ENCODE assay signal across 1 cellular context in genomic region chr1:203628185-203628996, GRCh38.
TF ChIP-seq lines count a peak whose summit lies in the region.

No MANE protein-coding gene starts in this region.

TF ChIP-seq in HEK293, 187 proteins besides CTCF, POLR2A, EP300 and RAD21 (continued from another document and continues in another):
- TF ChIP-seq ZNF280C (tag by site-specific recombination; IDR thresholded peaks at IDR 0.05) (no peak), HOXD13 (CRISPR knock-in tag; IDR thresholded peaks at IDR 0.05; ENCODE audit: borderline replicate concordance) (no peak), SP2 (tag by site-specific recombination; IDR thresholded peaks at IDR 0.05) (peak; percentile 40), ZNF211 (tag by site-specific recombination; IDR thresholded peaks at IDR 0.05; ENCODE audit: low read depth) (no peak), ZNF426 (tag by site-specific recombination; IDR thresholded peaks at IDR 0.05) (no peak), KLF17 (tag by site-specific recombination; IDR thresholded peaks at IDR 0.05) (peak; percentile 64), ZNF521 (tag by site-specific recombination; IDR thresholded peaks at IDR 0.05) (no peak), ZNF624 (tag by site-specific recombination; IDR thresholded peaks at IDR 0.05) (no peak), ZBTB6 (tag by site-specific recombination; IDR thresholded peaks at IDR 0.05) (no peak), ZBTB1 (tag by site-specific recombination; IDR thresholded peaks at IDR 0.05) (no peak), ZNF549 (tag by site-specific recombination; IDR thresholded peaks at IDR 0.05) (no peak), ZNF274 (IDR thresholded peaks at IDR 0.05; ENCODE audit: low read length) (no peak), ZNF274 (tag by site-specific recombination; IDR thresholded peaks at IDR 0.05; ENCODE audit: borderline replicate concordance) (no peak), TSHZ1 (tag by site-specific recombination; IDR thresholded peaks at IDR 0.05; ENCODE audit: borderline replicate concordance) (no peak), ZNF202 (tag by site-specific recombination; IDR thresholded peaks at IDR 0.05; ENCODE audit: borderline replicate concordance) (no peak), ZNF341 (tag by site-specific recombination; IDR thresholded peaks at IDR 0.05; ENCODE audit: low read depth) (no peak; the same call in none of the 2 replicates), ZNF529 (tag by site-specific recombination; IDR thresholded peaks at IDR 0.05; ENCODE audit: insufficient replicate concordance) (no peak), ZNF423 (tag by site-specific recombination; IDR thresholded peaks at IDR 0.05) (no peak), ZNF654 (tag by site-specific recombination; IDR thresholded peaks at IDR 0.05; ENCODE audit: low read depth) (no peak), ZNF221 (tag by site-specific recombination; IDR thresholded peaks at IDR 0.05; ENCODE audit: borderline replicate concordance) (no peak), ZNF10 (tag by site-specific recombination; IDR thresholded peaks at IDR 0.05) (peak; percentile 60; the same call in 1 of the 2 replicates), ZNF2 (tag by site-specific recombination; IDR thresholded peaks at IDR 0.05) (no peak), ZNF26 (tag by site-specific recombination; IDR thresholded peaks at IDR 0.05) (no peak), MEIS1 (CRISPR knock-in tag; IDR thresholded peaks at IDR 0.05; ENCODE audit: borderline replicate concordance) (no peak), ZNF24 (tag by site-specific recombination; IDR thresholded peaks at IDR 0.05) (no peak), ZNF626 (tag by site-specific recombination; IDR thresholded peaks at IDR 0.05) (no peak), ZBTB17 (tag by site-specific recombination; IDR thresholded peaks at IDR 0.05) (peak; percentile 79), BCL6B (tag by site-specific recombination; IDR thresholded peaks at IDR 0.05) (no peak), ZNF704 (tag by site-specific recombination; IDR thresholded peaks at IDR 0.05) (no peak), ZNF621 (tag by site-specific recombination; IDR thresholded peaks at IDR 0.05) (no peak), ZNF398 (tag by site-specific recombination; IDR thresholded peaks at IDR 0.05) (peak; percentile 59), ZFP37 (tag by site-specific recombination; IDR thresholded peaks at IDR 0.05) (no peak), ZEB2 (tag by site-specific recombination; IDR thresholded peaks at IDR 0.05) (no peak), SP3 (tag by site-specific recombination; IDR thresholded peaks at IDR 0.05) (peak; percentile 54), FEZF1 (tag by site-specific recombination; IDR thresholded peaks at IDR 0.05) (no peak), ZNF223 (tag by site-specific recombination; IDR thresholded peaks at IDR 0.05) (no peak), SALL2 (tag by site-specific recombination; IDR thresholded peaks at IDR 0.05; ENCODE audit: borderline replicate concordance) (no peak), ZNF19 (tag by site-specific recombination; IDR thresholded peaks at IDR 0.05; ENCODE audit: low read depth) (no peak), ZFP41 (tag by site-specific recombination; IDR thresholded peaks at IDR 0.05; ENCODE audit: borderline replicate concordance) (no peak), ZSCAN23 (tag by site-specific recombination; IDR thresholded peaks at IDR 0.05) (no peak), KLF8 (tag by site-specific recombination; IDR thresholded peaks at IDR 0.05) (no peak), ZNF248 (tag by site-specific recombination; IDR thresholded peaks at IDR 0.05) (no peak), HIC1 (tag by site-specific recombination; IDR thresholded peaks at IDR 0.05) (no peak), REST (tag by site-specific recombination; IDR thresholded peaks at IDR 0.05) (no peak)
